Comparison of ENCODE assay signal across 18 cellular contexts in the genomic region with DNA sequence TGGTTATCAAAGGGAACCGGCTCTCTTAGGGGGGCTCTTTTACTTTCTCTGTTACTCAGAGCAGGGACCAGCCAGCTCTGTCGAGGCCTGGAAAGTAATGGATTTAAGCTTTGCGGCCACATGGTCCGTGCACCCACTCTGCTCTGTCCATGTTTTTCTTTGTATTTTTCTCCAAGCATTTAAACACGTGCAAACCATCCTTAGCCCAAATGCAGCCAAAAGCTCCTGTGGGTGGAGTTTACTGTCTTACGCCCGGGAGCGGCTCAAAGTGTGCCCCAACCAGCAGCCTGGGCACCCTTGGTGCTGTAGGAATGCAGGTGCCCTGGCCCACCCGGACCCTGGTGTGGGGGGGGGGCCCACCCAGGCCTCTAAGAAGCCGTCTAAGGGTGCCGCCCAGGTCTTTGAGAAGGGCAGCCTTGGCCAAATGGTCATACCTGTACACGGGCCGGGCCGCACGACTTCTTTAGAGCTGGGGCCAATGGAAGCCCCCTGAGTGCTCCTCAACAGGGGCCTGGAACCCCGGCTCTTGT. TPM values are rescaled to one million over a fixed set of nuclear protein-coding genes. Genes with fewer than 3 reads are reported as not detected.
DNase-seq lines count a peak whose midpoint lies in the region; ATAC-seq and TF ChIP-seq lines count a peak whose summit lies in the region.
"Had no signal": no experiment of that assay in that cellular context is flagged by ENCODE, and none has a peak within 500 bp of the region (broad histone marks: within the 10 kb centered on the region; RNA-seq: fewer than 3 reads in every experiment).

No MANE protein-coding gene starts in this region.

- H3K27me3 Mint-ChIP-seq in HFFc6 (ENCODE audit: insufficient read depth): peaks cover 5% of the 10 kb centered on the region

- H3K27ac Mint-ChIP-seq in HFFc6: no peak overlapping the region
- H3K27ac Mint-ChIP-seq: B cell had no signal

- intact Hi-C loops in stomach (cut with DNase I; ENCODE audit: low total_unique reads): no loop called here

- WGBS in GM23248 (ENCODE audit: low coverage in 1 of 2, low lambda C conversion rate in 2 of 2, missing lambda C conversion rate in 2 of 2), 2 experiments: 45 to 53% methylated on average over 16 of the region's 16 CpGs
- WGBS in mesodermal cell (ENCODE audit: insufficient coverage in 2 of 2), 2 experiments: 90 to 93% methylated on average over 14 to 15 of the region's 16 CpGs
- WGBS in stomach, 5 donors: 70 to 85% (median 82%) methylated on average over 12 to 16 of the region's 16 CpGs

- TF ChIP-seq CTCF in coronary artery (IDR thresholded peaks at IDR 0.05) (no peak), stomach (IDR thresholded peaks at IDR 0.05) (no peak), HFFc6 (IDR thresholded peaks at IDR 0.05) (no peak)

- no peaks in the 10 kb centered on the region for H3F3A ChIP-seq in GM23248 (ENCODE audit: insufficient read depth)

- DNase-seq in GM23248: no peak
- DNase-seq in coronary artery (ENCODE audit: low spot score): no peak
- no peak for DNase-seq in stomach
- DNase-seq in kidney tubule cell (ENCODE audit: low spot score): no peak
- DNase-seq in ACHN: no peak
- no peak for DNase-seq in HFFc6
- DNase-seq: activated CD4-positive, alpha-beta T cell treated with anti-CD3 and anti-CD28 coated beads for 1 hour; activated naive CD4-positive, alpha-beta T cell; cortex of kidney; NCI-H1930; NCI-H510A treated with DMSO at 0.1 percent for 48 hours; stimulated activated naive CD8-positive, alpha-beta T cell treated with anti-CD3 and anti-CD28 coated beads, Interleukin-15, Interleukin-2, amounts not matched to agents 100 U/mL and 50 U/mL, for 24 hours; T1000 had no signal

- H2AFZ ChIP-seq in GM23248: no peak overlapping the region

- no peak overlapping the region for H3K4me3 Mint-ChIP-seq in HFFc6
- H3K4me3 Mint-ChIP-seq: B cell had no signal

- no peak for TF ChIP-seq EP300 in stomach (IDR thresholded peaks at IDR 0.05)

- H3K27me3 ChIP-seq in GM23248 (replicated peaks; ENCODE audit: insufficient read depth) (no peaks in the 10 kb centered on the region), stomach (peaks cover 0 to 4% (median 0%) of the 10 kb centered on the region in 3 donors)
- H3K27me3 ChIP-seq: SJCRH30 had no signal

- H3K27ac ChIP-seq in GM23248 (0 out of 2 replicates have a peak overlapping the region, but pooled peaks have one; percentile 67), coronary artery (peak overlapping the region; percentile 92 to 99), mesodermal cell (ENCODE audit: low read depth, low read length, severe bottlenecking) (peak overlapping the region; percentile 90), stomach (peak overlapping the region; percentile 38 to 81 (median 80))
- H3K27ac ChIP-seq: SJCRH30 had no signal

- in situ Hi-C loops in GM23248 (cut with MboI): no loop called here
- in situ Hi-C loops in ACHN (cut with HindIII; ENCODE audit: low pct_ligation_motif_present, low pct_unique_long_range_greater_than_20kb, low sequenced_read_pairs): no loop called here

- no peaks in the 10 kb centered on the region for H3K9me3 ChIP-seq in GM23248 (ENCODE audit: low read depth)
- H3K9me3 ChIP-seq in mesodermal cell (ENCODE audit: control insufficient read depth, low read length): no peaks in the 10 kb centered on the region
- H3K9me3 ChIP-seq in stomach: no peaks in the 10 kb centered on the region

- H3K4me1 ChIP-seq in GM23248 (ENCODE audit: insufficient read depth): peaks cover 13% of the 10 kb centered on the region
- H3K4me1 ChIP-seq in mesodermal cell (ENCODE audit: control insufficient read depth, insufficient read depth, low read length, poor library complexity, severe bottlenecking): peaks cover 50% of the 10 kb centered on the region
- peaks cover 23 to 51% (median 39%) of the 10 kb centered on the region in 4 donors for H3K4me1 ChIP-seq in stomach

- peak overlapping the region; percentile 61 for H3K4me2 ChIP-seq in GM23248 (ENCODE audit: unreplicated experiment)

- H4K20me1 ChIP-seq in GM23248 (ENCODE audit: insufficient read depth): no peaks in the 10 kb centered on the region

- H3K36me3 ChIP-seq in GM23248 (ENCODE audit: low read depth) (no peaks in the 10 kb centered on the region), mesodermal cell (ENCODE audit: control insufficient read depth, insufficient read depth, low read length) (no peaks in the 10 kb centered on the region), stomach (no peaks in the 10 kb centered on the region)
- H3K36me3 ChIP-seq: HAP-1, SJCRH30 had no signal

- H3K4me3 ChIP-seq in GM23248: no peak overlapping the region
- no peak overlapping the region for H3K4me3 ChIP-seq in coronary artery
- H3K4me3 ChIP-seq in mesodermal cell (ENCODE audit: extremely low read depth, insufficient read depth, low read length, poor library complexity, severe bottlenecking): no peak overlapping the region
- no peak overlapping the region for H3K4me3 ChIP-seq in stomach
- H3K4me3 ChIP-seq: HAP-1, SJCRH30 had no signal

- peaks cover 19% of the 10 kb centered on the region for H3K36me3 Mint-ChIP-seq in HFFc6 (ENCODE audit: low read depth)

- H3K4me1 Mint-ChIP-seq in HFFc6 (ENCODE audit: low read depth): peaks cover 35% of the 10 kb centered on the region
- H3K4me1 Mint-ChIP-seq: B cell had no signal

- peaks cover 10% of the 10 kb centered on the region for H3K9me3 Mint-ChIP-seq in HFFc6

- no peak for TF ChIP-seq POLR2A in stomach (IDR thresholded peaks at IDR 0.05)

- H3K79me2 ChIP-seq in GM23248 (ENCODE audit: insufficient read depth): no peaks in the 10 kb centered on the region

- H3K9me2 ChIP-seq in GM23248 (ENCODE audit: insufficient read depth): no peaks in the 10 kb centered on the region

- H3K9ac ChIP-seq in GM23248: peak overlapping the region; percentile 26; the same call in 1 of the 2 replicates

- no peak for ATAC-seq in GM19328 (IDR thresholded peaks at IDR 0.05; ENCODE audit: unreplicated experiment)
- ATAC-seq: stimulated activated naive CD8-positive, alpha-beta T cell treated with anti-CD3 and anti-CD28 coated beads, Interleukin-15, Interleukin-2, amounts not matched to agents 100 U/mL and 50 U/mL, for 24 hours had no signal

RNA-seq across cellular contexts. Expression of a gene that starts 29.2 kb away (rescaled TPM):
- total RNA-seq in GM23248 (2014; rRNA removed; shearing (Covaris generic)): 48.2 and 54.0 TPM in 2 replicates
- polyA plus RNA-seq in GM23248 (2016; fragmentation: Nextera tagmentation; extraction: Ambion mirVana) (30.1 and 30.9 TPM in 2 replicates), stomach (10 to 100 TPM in 1 of 3 donors, 1 to 10 TPM in 2; 7.4 to 15.9 (median 9.5) TPM)
- 72.3 TPM for polyA plus RNA-seq in mesodermal cell (2013, experiment 1 of 2)
- 59.6 TPM for polyA plus RNA-seq in mesodermal cell (2013, experiment 2 of 2)
- 10 to 100 TPM; 19.2 to 34.2 (median 29.3) TPM for total RNA-seq in stomach
- total RNA-seq in HFFc6 (2021; fragmentation: NEBNext Ultra II Directional; extraction: Animal tissue kit (Norgen Biotek cat#: 25700)): 100 to 1,000 TPM in 1 of 6 experiments, 10 to 100 TPM in 5; 78.2 to 112 (median 80.3) TPM
